32 cellular contexts compared by ENCODE assay signal in genomic region chr12:103728323-103728722, GRCh38.
DNase-seq lines count a peak whose midpoint lies in the region; ATAC-seq and TF ChIP-seq lines count a peak whose summit lies in the region.
"Had no signal": no experiment of that assay in that cellular context is flagged by ENCODE, and none has a peak within 500 bp of the region (broad histone marks: within the 10 kb centered on the region; RNA-seq: fewer than 3 reads in every experiment).

No MANE protein-coding gene starts in this region.

- H3K4me3 ChIP-seq in choroid plexus epithelial cell (ENCODE audit: low read depth, low read length), result no peak overlapping the region
- H3K4me3 ChIP-seq in tibial nerve, result no peak overlapping the region
- H3K4me3 ChIP-seq in transverse colon, result no peak overlapping the region
- H3K4me3 ChIP-seq: ascending aorta, hepatocyte, lower lobe of right lung, mucosa of descending colon, prostate gland, sigmoid colon, SJSA1 had no signal

- H3K36me3 ChIP-seq in tibial nerve, result no peaks in the 10 kb centered on the region
- H3K36me3 ChIP-seq in transverse colon, result no peaks in the 10 kb centered on the region
- H3K36me3 ChIP-seq: ascending aorta, lower lobe of right lung, prostate gland, sigmoid colon, SJSA1 had no signal

- H3K27me3 ChIP-seq in tibial nerve (no peaks in the 10 kb centered on the region), transverse colon (no peaks in the 10 kb centered on the region)
- H3K27me3 ChIP-seq: ascending aorta, hepatocyte, sigmoid colon, SJSA1 had no signal

- DNase-seq in AG20443 (ENCODE audit: low spot score) (peak; percentile 20), HCEC 1CT (peak; percentile 70), choroid plexus epithelial cell (ENCODE audit: low read depth) (peak; percentile 40), iris pigment epithelial cell (ENCODE audit: low read depth) (peak; percentile 64), tibial nerve (ENCODE audit: low spot score in 2 of 2) (no peak), NCI-H2227 (lab: John Stamatoyannopoulos, UW; ENCODE audit: unreplicated experiment) (no peak), transverse colon (no peak)
- DNase-seq: ACHN; activated CD4-positive, alpha-beta T cell treated with anti-CD3 and anti-CD28 coated beads for 48 hours; activated effector memory CD4-positive, alpha-beta T cell treated with Interleukin-2 at 50 U/mL for 16 hours; activated T-cell treated with anti-CD3 and anti-CD28 coated beads, Interleukin-2, amount 50 U/mL, for 1 hour; Caco-2; cortex of kidney; erythroblast; H7; lower lobe of right lung; mucosa of descending colon; natural killer cell; NCI-H1092; NCI-H1694; NCI-H510A; occipital lobe; RPMI8226; sigmoid colon; T1000 had no signal

- no peak for TF ChIP-seq CTCF in choroid plexus epithelial cell (conservative IDR thresholded peaks at IDR 0.05; ENCODE audit: low read depth, low read length)
- no peak for TF ChIP-seq CTCF in tibial nerve (IDR thresholded peaks at IDR 0.05)
- TF ChIP-seq CTCF in transverse colon (IDR thresholded peaks at IDR 0.05), result no peak

- intact Hi-C loops in transverse colon (cut with DNase I; ENCODE audit: low total_unique reads), result no loop called here

- ATAC-seq in HG03469 (IDR thresholded peaks at IDR 0.05; ENCODE audit: unreplicated experiment), result no peak
- ATAC-seq: lower lobe of right lung; mucosa of descending colon; natural killer cell; stimulated activated effector memory CD8-positive, alpha-beta T cell treated with anti-CD3 and anti-CD28 coated beads, Interleukin-12 subunit alpha, Interleukin-12 subunit beta, amount 100 ng/mL, for 72 hours had no signal

- WGBS in tibial nerve, 2 donors, result 63 to 79% methylated on average over 4 of the region's 4 CpGs
- 72 to 80% methylated on average over 1 to 4 of the region's 4 CpGs for WGBS in transverse colon (ENCODE audit: low coverage in 1 of 2), 2 donors

- TF ChIP-seq EP300 in tibial nerve (IDR thresholded peaks at IDR 0.05) (no peak), transverse colon (IDR thresholded peaks at IDR 0.05; ENCODE audit: low read depth) (no peak)

- in situ Hi-C loops in transverse colon (cut with MboI; ENCODE audit: low pct_ligation_motif_present in 1 of 4, low pct_unique_long_range_greater_than_20kb in 1 of 4, low sequenced_read_pairs in 3 of 4), result no loop called here

- TF ChIP-seq POLR2A in tibial nerve (IDR thresholded peaks at IDR 0.05) (no peak), transverse colon (IDR thresholded peaks at IDR 0.05) (no peak)

- H3K9me3 ChIP-seq in tibial nerve, result peaks cover 0 to 9% (median 0%) of the 10 kb centered on the region in 4 donors
- no peaks in the 10 kb centered on the region for H3K9me3 ChIP-seq in transverse colon
- H3K9me3 ChIP-seq: Caco-2, prostate gland, SJSA1 had no signal

- H3K4me1 ChIP-seq in tibial nerve (no peaks in the 10 kb centered on the region), transverse colon (no peaks in the 10 kb centered on the region)
- H3K4me1 ChIP-seq: ascending aorta, Caco-2, lower lobe of right lung, sigmoid colon had no signal

- H3K27ac ChIP-seq in tibial nerve, result no peak overlapping the region
- no peak overlapping the region for H3K27ac ChIP-seq in transverse colon
- H3K27ac ChIP-seq: ascending aorta, C4-2B, hepatocyte, lower lobe of right lung, prostate gland, sigmoid colon, SJSA1 had no signal

Comparison
In these comparisons a context has a peak if more than half of its experiments do, and no peak if none do; other contexts are left out.
1. DNase-seq: peak in AG20443 (single experiment), HCEC 1CT (single experiment), choroid plexus epithelial cell (single experiment) and iris pigment epithelial cell (single experiment); none in tibial nerve (0 of 2), NCI-H2227 (single experiment) and transverse colon (single experiment).